Comparison of ENCODE assay signal across 5 cellular contexts in genomic region chrX:94065091-94065490, GRCh38.
"Had no signal": no experiment of that assay in that cellular context is flagged by ENCODE, and none has a peak within 500 bp of the region (broad histone marks: within the 10 kb centered on the region; RNA-seq: fewer than 3 reads in every experiment).

No MANE protein-coding gene starts in this region.

- H3K9ac ChIP-seq: GM23248 had no signal

- DNase-seq: GM23248, H9, HCEC 1CT, IMR-90 had no signal

- H3K27ac Mint-ChIP-seq: H9 had no signal

- H2AFZ ChIP-seq: GM23248 had no signal

- H3K4me3 ChIP-seq: GM23248, K562 had no signal

- H3K4me3 Mint-ChIP-seq: H9 had no signal

- H3K27ac ChIP-seq: GM23248 had no signal

- ATAC-seq: K562 had no signal
